Comparison of ENCODE assay signal across 1 cellular context in the genomic region with DNA sequence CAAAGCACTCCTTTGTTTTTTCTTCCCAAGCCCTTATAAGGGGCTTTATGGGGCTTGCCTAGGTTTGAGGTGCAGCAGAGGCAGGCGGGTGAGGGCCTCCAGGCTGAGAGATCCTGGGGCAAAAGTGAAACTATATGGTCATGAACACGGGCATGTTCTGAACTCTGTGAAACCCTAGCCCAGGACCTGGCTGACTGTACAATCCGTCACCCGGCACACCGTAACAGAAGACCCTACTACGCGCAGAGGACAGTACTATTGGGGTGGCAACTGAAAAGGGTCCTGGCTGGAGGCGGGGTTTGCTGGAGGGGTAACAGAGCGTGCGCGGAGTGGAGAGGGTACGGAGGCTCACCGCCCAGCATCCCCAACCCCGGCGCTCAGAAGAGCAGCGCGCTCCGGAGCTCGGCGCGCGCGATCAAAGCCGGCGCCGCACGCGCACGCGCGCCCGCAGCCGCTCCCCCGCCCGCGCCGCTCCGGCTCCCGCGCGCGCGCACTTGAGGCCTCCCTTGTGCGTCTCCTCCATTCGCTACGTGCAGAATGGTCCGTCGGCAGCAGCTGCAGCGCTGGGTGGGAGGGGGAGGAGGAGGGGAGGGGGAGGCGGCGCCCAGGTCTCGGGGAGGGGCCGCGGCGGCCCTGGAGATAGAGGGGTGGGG.
TF ChIP-seq lines count a peak whose summit lies in the region.

No MANE protein-coding gene starts in this region.

TF ChIP-seq in K562, 482 proteins besides CTCF, POLR2A, EP300 and RAD21 (continued from another document):
- TF ChIP-seq, protein P1, sequence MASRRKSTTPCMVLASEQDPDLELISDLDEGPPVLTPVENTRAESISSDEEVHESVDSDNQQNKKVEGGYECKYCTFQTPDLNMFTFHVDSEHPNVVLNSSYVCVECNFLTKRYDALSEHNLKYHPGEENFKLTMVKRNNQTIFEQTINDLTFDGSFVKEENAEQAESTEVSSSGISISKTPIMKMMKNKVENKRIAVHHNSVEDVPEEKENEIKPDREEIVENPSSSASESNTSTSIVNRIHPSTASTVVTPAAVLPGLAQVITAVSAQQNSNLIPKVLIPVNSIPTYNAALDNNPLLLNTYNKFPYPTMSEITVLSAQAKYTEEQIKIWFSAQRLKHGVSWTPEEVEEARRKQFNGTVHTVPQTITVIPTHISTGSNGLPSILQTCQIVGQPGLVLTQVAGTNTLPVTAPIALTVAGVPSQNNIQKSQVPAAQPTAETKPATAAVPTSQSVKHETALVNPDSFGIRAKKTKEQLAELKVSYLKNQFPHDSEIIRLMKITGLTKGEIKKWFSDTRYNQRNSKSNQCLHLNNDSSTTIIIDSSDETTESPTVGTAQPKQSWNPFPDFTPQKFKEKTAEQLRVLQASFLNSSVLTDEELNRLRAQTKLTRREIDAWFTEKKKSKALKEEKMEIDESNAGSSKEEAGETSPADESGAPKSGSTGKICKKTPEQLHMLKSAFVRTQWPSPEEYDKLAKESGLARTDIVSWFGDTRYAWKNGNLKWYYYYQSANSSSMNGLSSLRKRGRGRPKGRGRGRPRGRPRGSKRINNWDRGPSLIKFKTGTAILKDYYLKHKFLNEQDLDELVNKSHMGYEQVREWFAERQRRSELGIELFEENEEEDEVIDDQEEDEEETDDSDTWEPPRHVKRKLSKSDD (conservative IDR thresholded peaks at IDR 0.05; ENCODE audit: low read length), result no peak
- TF ChIP-seq DDX20 (tag; IDR thresholded peaks at IDR 0.05; ENCODE audit: low read depth) (no peak), ZNF311 (CRISPR knock-in tag; IDR thresholded peaks at IDR 0.05) (no peak), ERF (CRISPR knock-in tag; IDR thresholded peaks at IDR 0.05) (no peak), RBM14 (IDR thresholded peaks at IDR 0.05; ENCODE audit: borderline replicate concordance, insufficient read depth, low read depth, low read length) (no peak), NRF1 (conservative IDR thresholded peaks at IDR 0.05 in 1 of 2, IDR thresholded peaks at IDR 0.05 in 1 of 2) (peak; percentile 88 to 93), ZNF143 (CRISPR knock-in tag; IDR thresholded peaks at IDR 0.05) (no peak)
- TF ChIP-seq, protein P2, sequence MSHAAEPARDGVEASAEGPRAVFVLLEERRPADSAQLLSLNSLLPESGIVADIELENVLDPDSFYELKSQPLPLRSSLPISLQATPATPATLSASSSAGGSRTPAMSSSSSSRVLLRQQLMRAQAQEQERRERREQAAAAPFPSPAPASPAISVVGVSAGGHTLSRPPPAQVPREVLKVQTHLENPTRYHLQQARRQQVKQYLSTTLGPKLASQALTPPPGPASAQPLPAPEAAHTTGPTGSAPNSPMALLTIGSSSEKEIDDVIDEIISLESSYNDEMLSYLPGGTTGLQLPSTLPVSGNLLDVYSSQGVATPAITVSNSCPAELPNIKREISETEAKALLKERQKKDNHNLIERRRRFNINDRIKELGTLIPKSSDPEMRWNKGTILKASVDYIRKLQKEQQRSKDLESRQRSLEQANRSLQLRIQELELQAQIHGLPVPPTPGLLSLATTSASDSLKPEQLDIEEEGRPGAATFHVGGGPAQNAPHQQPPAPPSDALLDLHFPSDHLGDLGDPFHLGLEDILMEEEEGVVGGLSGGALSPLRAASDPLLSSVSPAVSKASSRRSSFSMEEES (CRISPR knock-in tag; IDR thresholded peaks at IDR 0.05), result no peak
- TF ChIP-seq, protein P3, sequence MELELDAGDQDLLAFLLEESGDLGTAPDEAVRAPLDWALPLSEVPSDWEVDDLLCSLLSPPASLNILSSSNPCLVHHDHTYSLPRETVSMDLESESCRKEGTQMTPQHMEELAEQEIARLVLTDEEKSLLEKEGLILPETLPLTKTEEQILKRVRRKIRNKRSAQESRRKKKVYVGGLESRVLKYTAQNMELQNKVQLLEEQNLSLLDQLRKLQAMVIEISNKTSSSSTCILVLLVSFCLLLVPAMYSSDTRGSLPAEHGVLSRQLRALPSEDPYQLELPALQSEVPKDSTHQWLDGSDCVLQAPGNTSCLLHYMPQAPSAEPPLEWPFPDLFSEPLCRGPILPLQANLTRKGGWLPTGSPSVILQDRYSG (tag; conservative IDR thresholded peaks at IDR 0.05; ENCODE audit: low read depth), result 0 out of 2 replicates have a peak, but pooled peaks have one; percentile 25
